21 cellular contexts compared by ENCODE assay signal in the genomic region with DNA sequence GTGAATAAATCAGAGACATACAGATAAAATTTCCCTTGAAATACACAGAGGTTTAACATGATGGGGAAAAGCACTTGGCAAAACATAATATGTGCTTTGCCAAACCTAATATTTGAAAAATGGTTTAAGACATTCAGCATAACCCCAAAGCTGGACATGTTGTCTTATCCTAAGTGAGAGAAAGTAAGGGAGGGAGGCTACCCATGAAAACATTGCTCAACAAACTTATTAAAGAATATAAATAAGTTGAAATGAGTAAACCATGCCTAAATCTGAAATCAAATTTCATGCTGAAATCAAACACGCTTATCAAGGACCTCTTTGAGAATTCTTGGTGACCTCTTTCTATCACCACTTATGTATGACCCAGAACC.
DNase-seq lines count a peak whose midpoint lies in the region; ATAC-seq and TF ChIP-seq lines count a peak whose summit lies in the region.
"Had no signal": no experiment of that assay in that cellular context is flagged by ENCODE, and none has a peak within 500 bp of the region (broad histone marks: within the 10 kb centered on the region; RNA-seq: fewer than 3 reads in every experiment).

No MANE protein-coding gene starts in this region.

- DNase-seq in activated naive CD4-positive, alpha-beta T cell treated with Interleukin-2 at 50 U/mL for 16 hours: no peak
- no peak for DNase-seq in naive thymus-derived CD4-positive, alpha-beta T cell
- no peak for DNase-seq in sciatic nerve (ENCODE audit: low spot score)
- DNase-seq in ecto neural progenitor cell (ENCODE audit: low spot score): no peak
- no peak for DNase-seq in SHP77 (lab: John Stamatoyannopoulos, UW)
- no peak for DNase-seq in RWPE1 (ENCODE audit: low spot score)
- DNase-seq: AML-193; CD8-positive, alpha-beta memory T cell; COR-L47; DMS 273 treated with DMSO at 0.1 percent for 48 hours; DMS53; DND-41; EL; H9 had no signal

- no peaks in the 10 kb centered on the region for H3K9me3 Mint-ChIP-seq in activated naive CD4-positive, alpha-beta T cell treated with anti-CD3 and anti-CD28 coated beads, Interleukin-2, amount 50 U/mL, for 24 hours
- peaks cover 0 to 3% (median 0%) of the 10 kb centered on the region in 11 donors for H3K9me3 Mint-ChIP-seq in naive thymus-derived CD4-positive, alpha-beta T cell
- H3K9me3 Mint-ChIP-seq: CD14-positive monocyte; CD8-positive, alpha-beta memory T cell; H9 had no signal

- no peaks in the 10 kb centered on the region for H3K27me3 Mint-ChIP-seq in activated naive CD4-positive, alpha-beta T cell treated with anti-CD3 and anti-CD28 coated beads, Interleukin-2, amount 50 U/mL, for 24 hours
- no peaks in the 10 kb centered on the region for H3K27me3 Mint-ChIP-seq in naive thymus-derived CD4-positive, alpha-beta T cell
- H3K27me3 Mint-ChIP-seq: CD8-positive, alpha-beta memory T cell had no signal

- no peaks in the 10 kb centered on the region for H3K9me3 ChIP-seq in naive thymus-derived CD4-positive, alpha-beta T cell (ENCODE audit: control insufficient read depth in 2 of 3, low read length in 3 of 3)
- H3K9me3 ChIP-seq: A549, BLaER1 had no signal

- H3K4me1 Mint-ChIP-seq in activated naive CD4-positive, alpha-beta T cell treated with anti-CD3 and anti-CD28 coated beads, Interleukin-2, amount 50 U/mL, for 24 hours: peaks cover 73% of the 10 kb centered on the region
- H3K4me1 Mint-ChIP-seq in naive thymus-derived CD4-positive, alpha-beta T cell: peaks cover 21 to 80% (median 67%) of the 10 kb centered on the region in 7 donors
- H3K4me1 Mint-ChIP-seq: CD14-positive monocyte, H9 had no signal

- H3K27ac Mint-ChIP-seq in activated naive CD4-positive, alpha-beta T cell treated with anti-CD3 and anti-CD28 coated beads, Interleukin-2, amount 50 U/mL, for 24 hours: peak overlapping the region; percentile 60
- peak overlapping the region in 6 of 9 donors; percentile 20 to 83 (median 58) for H3K27ac Mint-ChIP-seq in naive thymus-derived CD4-positive, alpha-beta T cell
- H3K27ac Mint-ChIP-seq: H9 had no signal

- H3K27ac ChIP-seq in naive thymus-derived CD4-positive, alpha-beta T cell (ENCODE audit: low read depth, low read length): no peak overlapping the region
- H3K27ac ChIP-seq in RWPE1: no peak overlapping the region
- H3K27ac ChIP-seq: 22Rv1, A549, BLaER1, HL-60 had no signal

- H3K4me3 Mint-ChIP-seq in activated naive CD4-positive, alpha-beta T cell treated with anti-CD3 and anti-CD28 coated beads, Interleukin-2, amount 50 U/mL, for 24 hours: no peak overlapping the region
- no peak overlapping the region for H3K4me3 Mint-ChIP-seq in naive thymus-derived CD4-positive, alpha-beta T cell
- H3K4me3 Mint-ChIP-seq: CD14-positive monocyte; CD8-positive, alpha-beta memory T cell; H9 had no signal

- no peak for TF ChIP-seq CTCF in RWPE1 (conservative IDR thresholded peaks at IDR 0.05; ENCODE audit: low read depth)

- H3K36me3 Mint-ChIP-seq in activated naive CD4-positive, alpha-beta T cell treated with anti-CD3 and anti-CD28 coated beads, Interleukin-2, amount 50 U/mL, for 24 hours: peaks cover 44% of the 10 kb centered on the region
- peaks cover 28 to 74% (median 53%) of the 10 kb centered on the region in 5 donors for H3K36me3 Mint-ChIP-seq in naive thymus-derived CD4-positive, alpha-beta T cell

- no peaks in the 10 kb centered on the region for H3K27me3 ChIP-seq in naive thymus-derived CD4-positive, alpha-beta T cell (ENCODE audit: control insufficient read depth in 2 of 2, insufficient read depth in 2 of 2, low read length in 2 of 2)
- H3K27me3 ChIP-seq: BLaER1 had no signal

- POLR2A ChIA-PET in naive thymus-derived CD4-positive, alpha-beta T cell (lab: Charles Lee): no interaction called here
- POLR2A ChIA-PET in RWPE1 (lab: Yijun Ruan, JAX; ENCODE audit: low non-redundant PET): no interaction called here

- H3K4me1 ChIP-seq in naive thymus-derived CD4-positive, alpha-beta T cell (ENCODE audit: control insufficient read depth in 2 of 2, insufficient read depth in 2 of 2, low read length in 2 of 2): peaks cover 9 to 16% of the 10 kb centered on the region in 2 donors
- H3K4me1 ChIP-seq: A549, BLaER1 had no signal

- intact Hi-C loops in naive thymus-derived CD4-positive, alpha-beta T cell (cut with micrococcal nuclease): no loop called here
- intact Hi-C loops in sciatic nerve (cut with DNase I): no loop called here

- H3K36me3 ChIP-seq in naive thymus-derived CD4-positive, alpha-beta T cell (ENCODE audit: control insufficient read depth in 2 of 3, insufficient read depth in 3 of 3, low read length in 3 of 3): peaks cover 0 to 30% (median 9%) of the 10 kb centered on the region in 3 experiments

- H3K4me3 ChIP-seq in naive thymus-derived CD4-positive, alpha-beta T cell (ENCODE audit: low read length): no peak overlapping the region
- H3K4me3 ChIP-seq: A549, BLaER1, GM12878 had no signal

- CTCF ChIA-PET in naive thymus-derived CD4-positive, alpha-beta T cell (lab: Charles Lee): interaction anchor here (0.6 to 1.1 kb wide), 4 partner anchors 12 to 101 kb away, joined by 3 to 4 read pairs (median 3); no protein-coding TSS in a partner anchor
- CTCF ChIA-PET in RWPE1 (lab: Yijun Ruan, JAX): no interaction called here

- no peak for ATAC-seq in naive thymus-derived CD4-positive, alpha-beta T cell
- peak; percentile 77 for ATAC-seq in sciatic nerve
- ATAC-seq: A549, GM12878 had no signal
